ENCODE assay signal across 17 cellular contexts in the genomic region with DNA sequence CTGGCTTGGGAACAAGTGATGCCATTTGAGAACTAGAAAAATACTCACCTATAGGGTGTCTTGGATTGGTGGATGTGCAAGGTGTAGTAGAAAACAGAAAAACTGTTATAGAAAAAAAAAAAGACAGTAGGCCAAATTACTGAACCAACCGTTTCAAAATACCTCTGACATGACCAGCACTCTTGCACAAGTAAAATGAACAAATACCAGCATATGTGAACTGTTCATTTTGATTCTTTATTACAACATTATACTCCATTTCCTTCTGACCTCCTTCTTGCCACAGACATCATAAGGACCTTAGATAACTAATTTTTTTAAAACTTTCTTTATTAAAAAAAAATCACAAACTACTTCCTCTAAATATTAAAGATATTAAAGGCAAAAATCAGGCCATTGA.
DNase-seq lines count a peak whose midpoint lies in the region; ATAC-seq and TF ChIP-seq lines count a peak whose summit lies in the region.
"Had no signal": no experiment of that assay in that cellular context is flagged by ENCODE, and none has a peak within 500 bp of the region (broad histone marks: within the 10 kb centered on the region; RNA-seq: fewer than 3 reads in every experiment).

No MANE protein-coding gene starts in this region.

- H3K4me3 Mint-ChIP-seq in chondrocyte (ENCODE audit: unreplicated experiment) = no peak overlapping the region
- H3K4me3 Mint-ChIP-seq in naive thymus-derived CD4-positive, alpha-beta T cell = no peak overlapping the region
- H3K4me3 Mint-ChIP-seq: CD4-positive, alpha-beta T cell had no signal

- H3K9me3 Mint-ChIP-seq in chondrocyte (ENCODE audit: low read depth) = no peaks in the 10 kb centered on the region
- H3K9me3 Mint-ChIP-seq in naive thymus-derived CD4-positive, alpha-beta T cell = no peaks in the 10 kb centered on the region
- H3K9me3 Mint-ChIP-seq: CD4-positive, alpha-beta T cell had no signal

- no peak for TF ChIP-seq POLR2A in esophagus squamous epithelium (IDR thresholded peaks at IDR 0.05)

- peak; percentile 29 for ATAC-seq in naive thymus-derived CD4-positive, alpha-beta T cell
- no peak for ATAC-seq in GM18867 (IDR thresholded peaks at IDR 0.05; ENCODE audit: unreplicated experiment)
- ATAC-seq: heart left ventricle had no signal

- WGBS in esophagus squamous epithelium, 2 donors = 39 to 46% methylated on average over 1 of the region's 1 CpG

- no peaks in the 10 kb centered on the region for H3K4me1 ChIP-seq in naive thymus-derived CD4-positive, alpha-beta T cell (ENCODE audit: control insufficient read depth in 2 of 2, insufficient read depth in 2 of 2, low read length in 2 of 2)
- peaks cover 0 to 19% (median 9%) of the 10 kb centered on the region in 3 donors for H3K4me1 ChIP-seq in esophagus squamous epithelium
- H3K4me1 ChIP-seq: prostate gland, testis had no signal

- no peak overlapping the region for H3K27ac ChIP-seq in naive thymus-derived CD4-positive, alpha-beta T cell (ENCODE audit: low read depth, low read length)
- no peak overlapping the region for H3K27ac ChIP-seq in esophagus squamous epithelium
- H3K27ac ChIP-seq: heart left ventricle, prostate gland, testis, VCaP had no signal

- no peaks in the 10 kb centered on the region for H3K27me3 Mint-ChIP-seq in chondrocyte (ENCODE audit: low read depth)
- H3K27me3 Mint-ChIP-seq in naive thymus-derived CD4-positive, alpha-beta T cell = no peaks in the 10 kb centered on the region
- H3K27me3 Mint-ChIP-seq: CD4-positive, alpha-beta T cell had no signal

- intact Hi-C loops in naive thymus-derived CD4-positive, alpha-beta T cell (cut with micrococcal nuclease) = no loop called here
- intact Hi-C loops in esophagus squamous epithelium (cut with DNase I) = no loop called here

- no peaks in the 10 kb centered on the region for H3K9me3 ChIP-seq in naive thymus-derived CD4-positive, alpha-beta T cell (ENCODE audit: control insufficient read depth in 2 of 3, low read length in 3 of 3)
- H3K9me3 ChIP-seq in esophagus squamous epithelium = no peaks in the 10 kb centered on the region
- H3K9me3 ChIP-seq: heart left ventricle, prostate gland, SK-N-SH, testis had no signal

- H3K36me3 Mint-ChIP-seq in chondrocyte (ENCODE audit: low read depth) = peaks cover 3% of the 10 kb centered on the region
- H3K36me3 Mint-ChIP-seq in naive thymus-derived CD4-positive, alpha-beta T cell = peaks cover 0 to 35% (median 12%) of the 10 kb centered on the region in 5 donors

- no peaks in the 10 kb centered on the region for H3K27me3 ChIP-seq in naive thymus-derived CD4-positive, alpha-beta T cell (ENCODE audit: control insufficient read depth in 2 of 2, insufficient read depth in 2 of 2, low read length in 2 of 2)
- H3K27me3 ChIP-seq in esophagus squamous epithelium = no peaks in the 10 kb centered on the region
- H3K27me3 ChIP-seq: heart left ventricle, testis had no signal

- no peak overlapping the region for H3K4me3 ChIP-seq in naive thymus-derived CD4-positive, alpha-beta T cell (ENCODE audit: low read length)
- no peak overlapping the region for H3K4me3 ChIP-seq in esophagus squamous epithelium
- H3K4me3 ChIP-seq: heart left ventricle, prostate gland, testis had no signal

- peak overlapping the region; percentile 49 for H3K27ac Mint-ChIP-seq in chondrocyte (ENCODE audit: unreplicated experiment)
- no peak overlapping the region for H3K27ac Mint-ChIP-seq in naive thymus-derived CD4-positive, alpha-beta T cell
- H3K27ac Mint-ChIP-seq: CD4-positive, alpha-beta T cell had no signal

- peaks cover 0 to 6% (median 4%) of the 10 kb centered on the region in 3 experiments for H3K36me3 ChIP-seq in naive thymus-derived CD4-positive, alpha-beta T cell (ENCODE audit: control insufficient read depth in 2 of 3, insufficient read depth in 3 of 3, low read length in 3 of 3)
- H3K36me3 ChIP-seq in esophagus squamous epithelium = peaks cover 0 to 18% (median 0%) of the 10 kb centered on the region in 3 donors
- H3K36me3 ChIP-seq: prostate gland had no signal

- TF ChIP-seq CTCF in chondrocyte (IDR thresholded peaks at IDR 0.05) = no peak
- TF ChIP-seq CTCF in esophagus squamous epithelium (IDR thresholded peaks at IDR 0.05) = no peak

- DNase-seq in AG20443 (ENCODE audit: low spot score) (peak; percentile 46), LHCN-M2 (ENCODE audit: low read depth) (peak; percentile 38), chondrocyte (ENCODE audit: low spot score) (no peak), DMS 273 (lab: John Stamatoyannopoulos, UW; ENCODE audit: unreplicated experiment) (no peak), HEK293T (ENCODE audit: extremely low spot score) (no peak), esophagus squamous epithelium (lab: John Stamatoyannopoulos, UW) (no peak)
- DNase-seq in naive thymus-derived CD4-positive, alpha-beta T cell = no peak
- DNase-seq: activated effector memory CD4-positive, alpha-beta T cell treated with Interleukin-2 at 50 U/mL for 16 hours; CD4-positive, alpha-beta T cell; effector memory CD4-positive, alpha-beta T cell; heart left ventricle; left cardiac atrium; SK-N-SH; testis had no signal

- POLR2A ChIA-PET in naive thymus-derived CD4-positive, alpha-beta T cell (lab: Charles Lee) = no interaction called here
- POLR2A ChIA-PET in HEK293T (lab: Yijun Ruan, JAX) = no interaction called here

- peaks cover 36% of the 10 kb centered on the region for H3K4me1 Mint-ChIP-seq in chondrocyte (ENCODE audit: low read depth)
- H3K4me1 Mint-ChIP-seq in naive thymus-derived CD4-positive, alpha-beta T cell = peaks cover 0 to 4% (median 0%) of the 10 kb centered on the region in 7 donors

- CTCF ChIA-PET in naive thymus-derived CD4-positive, alpha-beta T cell (lab: Charles Lee) = interaction anchor here (0.7 kb wide), 1 partner anchor 472 kb away, joined by 3 read pairs; no protein-coding TSS in a partner anchor
- CTCF ChIA-PET in HEK293T (lab: Yijun Ruan, JAX) = interaction anchor here (0.6 to 0.8 kb wide), 2 partner anchors 126 to 414 kb away, joined by 3 to 4 read pairs; a partner anchor contains a TSS

TF ChIP-seq in HEK293T, 16 proteins besides CTCF, POLR2A, EP300 and RAD21:
- TF ChIP-seq ARNT (IDR thresholded peaks at IDR 0.05) (no peak), FOXK2 (IDR thresholded peaks at IDR 0.05) (no peak), BHLHE40 (IDR thresholded peaks at IDR 0.05; ENCODE audit: borderline replicate concordance) (no peak), L3MBTL2 (conservative IDR thresholded peaks at IDR 0.05) (no peak), HDGF (IDR thresholded peaks at IDR 0.05; ENCODE audit: borderline replicate concordance) (no peak), LEF1 (IDR thresholded peaks at IDR 0.05; ENCODE audit: borderline replicate concordance) (no peak), SP1 (IDR thresholded peaks at IDR 0.05) (no peak), ELF4 (IDR thresholded peaks at IDR 0.05) (no peak), ZNF384 (IDR thresholded peaks at IDR 0.05) (no peak), TARDBP (IDR thresholded peaks at IDR 0.05) (no peak), FOXM1 (IDR thresholded peaks at IDR 0.05; ENCODE audit: borderline replicate concordance) (no peak), CTBP1 (IDR thresholded peaks at IDR 0.05; ENCODE audit: borderline replicate concordance) (no peak), NFRKB (IDR thresholded peaks at IDR 0.05) (no peak), FOXA1 (IDR thresholded peaks at IDR 0.05) (no peak), SUZ12 (IDR thresholded peaks at IDR 0.05) (no peak)
- TF ChIP-seq, protein P1, sequence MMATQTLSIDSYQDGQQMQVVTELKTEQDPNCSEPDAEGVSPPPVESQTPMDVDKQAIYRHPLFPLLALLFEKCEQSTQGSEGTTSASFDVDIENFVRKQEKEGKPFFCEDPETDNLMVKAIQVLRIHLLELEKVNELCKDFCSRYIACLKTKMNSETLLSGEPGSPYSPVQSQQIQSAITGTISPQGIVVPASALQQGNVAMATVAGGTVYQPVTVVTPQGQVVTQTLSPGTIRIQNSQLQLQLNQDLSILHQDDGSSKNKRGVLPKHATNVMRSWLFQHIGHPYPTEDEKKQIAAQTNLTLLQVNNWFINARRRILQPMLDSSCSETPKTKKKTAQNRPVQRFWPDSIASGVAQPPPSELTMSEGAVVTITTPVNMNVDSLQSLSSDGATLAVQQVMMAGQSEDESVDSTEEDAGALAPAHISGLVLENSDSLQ (IDR thresholded peaks at IDR 0.05) = no peak

Comparison
In these comparisons a context has a peak if more than half of its experiments do, and no peak if none do; other contexts are left out.
1. DNase-seq: peak in AG20443 (single experiment) and LHCN-M2 (single experiment); none in chondrocyte (single experiment), naive thymus-derived CD4-positive, alpha-beta T cell (0 of 9), DMS 273 (single experiment), HEK293T (single experiment) and esophagus squamous epithelium (single experiment).